12 cellular contexts compared by ENCODE assay signal in genomic region chr12:93733358-93733757, GRCh38. TPM values are rescaled to one million over a fixed set of nuclear protein-coding genes. Genes with fewer than 3 reads are reported as not detected.
DNase-seq lines count a peak whose midpoint lies in the region; ATAC-seq lines count a peak whose summit lies in the region.
"Had no signal": no experiment of that assay in that cellular context is flagged by ENCODE, and none has a peak within 500 bp of the region (broad histone marks: within the 10 kb centered on the region; RNA-seq: fewer than 3 reads in every experiment).

No MANE protein-coding gene starts in this region.

- H3K9ac ChIP-seq in trophoblast cell (ENCODE audit: low read length): no peak overlapping the region

- H3K4me1 ChIP-seq in trophoblast cell (ENCODE audit: control insufficient read depth in 1 of 2, insufficient read depth in 2 of 2, low read length in 2 of 2): no peaks in the 10 kb centered on the region

- no peak overlapping the region for H4K12ac ChIP-seq in trophoblast cell (ENCODE audit: low read depth, low read length)

- H3K36me3 ChIP-seq in trophoblast cell (ENCODE audit: control insufficient read depth in 1 of 2, insufficient read depth in 2 of 2, low read length in 2 of 2): no peaks in the 10 kb centered on the region
- H3K36me3 ChIP-seq: left lung had no signal

- no peaks in the 10 kb centered on the region for H3K27me3 ChIP-seq in trophoblast cell (ENCODE audit: insufficient read depth, low read length)
- H3K27me3 ChIP-seq: left lung had no signal

- no peak overlapping the region for H2AK5ac ChIP-seq in trophoblast cell (ENCODE audit: low read length)

- no CpG with 5 or more reads among the region's 3 CpGs for WGBS in trophoblast cell (ENCODE audit: extremely low coverage, insufficient coverage, insufficient read length)

- H3K9me3 ChIP-seq in trophoblast cell (ENCODE audit: insufficient read depth, low read depth, low read length): no peaks in the 10 kb centered on the region
- H3K9me3 ChIP-seq: left lung had no signal

- peak; percentile 15 for DNase-seq in Daoy (ENCODE audit: low read depth)
- peak; percentile 65 for DNase-seq in NCI-H2171 (lab: John Stamatoyannopoulos, UW)
- peak; percentile 77 for DNase-seq in cardiac septum (ENCODE audit: low spot score)
- no peak for DNase-seq in dedifferentiated amniotic fluid mesenchymal stem cell (ENCODE audit: extremely low spot score)
- no peak for DNase-seq in T-helper 9 cell
- DNase-seq in trophoblast cell: no peak
- DNase-seq: activated CD4-positive, alpha-beta memory T cell treated with anti-CD3 and anti-CD28 coated beads, Interleukin-2, amount 10 ng/mL, durations not matched to agents 7 days and 5 days; activated naive CD4-positive, alpha-beta T cell treated with anti-CD3 and anti-CD28 coated beads, Interleukin-2, amount 50 U/mL, for 16 hours; left lung; NCI-H510A had no signal

- no peak overlapping the region for H3K4ac ChIP-seq in trophoblast cell (ENCODE audit: low read depth, low read length)

- no peak overlapping the region for H3K27ac ChIP-seq in trophoblast cell (ENCODE audit: low read depth, low read length)
- H3K27ac ChIP-seq: left lung had no signal

- H3K23ac ChIP-seq in trophoblast cell (ENCODE audit: low read length): no peak overlapping the region

- no peak overlapping the region for H2BK12ac ChIP-seq in trophoblast cell (ENCODE audit: low read length)

- no peak overlapping the region for H3K18ac ChIP-seq in trophoblast cell (ENCODE audit: low read length)

- no peak overlapping the region for H2BK5ac ChIP-seq in trophoblast cell (ENCODE audit: low read depth, low read length, poor library complexity)

- ATAC-seq in GM19463 (IDR thresholded peaks at IDR 0.05; ENCODE audit: unreplicated experiment): peak; percentile 48
- ATAC-seq in GM18907 (IDR thresholded peaks at IDR 0.05; ENCODE audit: unreplicated experiment): no peak
- ATAC-seq: left lung had no signal

- H2BK120ac ChIP-seq in trophoblast cell (ENCODE audit: insufficient read depth, low read length, poor library complexity): no peak overlapping the region

- intact Hi-C loops in cardiac septum (cut with DNase I): no loop called here

- no peak overlapping the region for H4K8ac ChIP-seq in trophoblast cell (ENCODE audit: low read depth, low read length)

- no peaks in the 10 kb centered on the region for H3K79me2 ChIP-seq in trophoblast cell (ENCODE audit: control insufficient read depth, insufficient read depth, low read length, poor library complexity)

- H2AFZ ChIP-seq in trophoblast cell (ENCODE audit: insufficient read depth, low read length, poor library complexity): no peak overlapping the region

- H3K4me2 ChIP-seq in trophoblast cell (ENCODE audit: low read length): no peak overlapping the region

- no peak overlapping the region for H3K4me3 ChIP-seq in trophoblast cell (ENCODE audit: low read depth, low read length)
- H3K4me3 ChIP-seq: left lung had no signal

- H4K91ac ChIP-seq in trophoblast cell (ENCODE audit: low read depth, low read length): no peak overlapping the region

- H3K14ac ChIP-seq in trophoblast cell (ENCODE audit: low read length): no peak overlapping the region

- no peaks in the 10 kb centered on the region for H3K79me1 ChIP-seq in trophoblast cell (ENCODE audit: low read length)

RNA-seq across cellular contexts. Expression of gene CRADD, which starts 56.2 kb away (rescaled TPM):
- 12.6 and 16.9 TPM in 2 replicates for total RNA-seq in Daoy (2014; rRNA removed; shearing (Covaris generic))
- total RNA-seq in cardiac septum: 50.8 TPM
- 5.7 and 6.0 TPM in 2 replicates for polyA plus RNA-seq in trophoblast cell (2013)

Comparison
In these comparisons a context has a peak if more than half of its experiments do, and no peak if none do; other contexts are left out.
1. DNase-seq: peak in Daoy (single experiment), NCI-H2171 (single experiment) and cardiac septum (single experiment); none in dedifferentiated amniotic fluid mesenchymal stem cell (single experiment), T-helper 9 cell (single experiment) and trophoblast cell (0 of 2).